In the genomic region with DNA sequence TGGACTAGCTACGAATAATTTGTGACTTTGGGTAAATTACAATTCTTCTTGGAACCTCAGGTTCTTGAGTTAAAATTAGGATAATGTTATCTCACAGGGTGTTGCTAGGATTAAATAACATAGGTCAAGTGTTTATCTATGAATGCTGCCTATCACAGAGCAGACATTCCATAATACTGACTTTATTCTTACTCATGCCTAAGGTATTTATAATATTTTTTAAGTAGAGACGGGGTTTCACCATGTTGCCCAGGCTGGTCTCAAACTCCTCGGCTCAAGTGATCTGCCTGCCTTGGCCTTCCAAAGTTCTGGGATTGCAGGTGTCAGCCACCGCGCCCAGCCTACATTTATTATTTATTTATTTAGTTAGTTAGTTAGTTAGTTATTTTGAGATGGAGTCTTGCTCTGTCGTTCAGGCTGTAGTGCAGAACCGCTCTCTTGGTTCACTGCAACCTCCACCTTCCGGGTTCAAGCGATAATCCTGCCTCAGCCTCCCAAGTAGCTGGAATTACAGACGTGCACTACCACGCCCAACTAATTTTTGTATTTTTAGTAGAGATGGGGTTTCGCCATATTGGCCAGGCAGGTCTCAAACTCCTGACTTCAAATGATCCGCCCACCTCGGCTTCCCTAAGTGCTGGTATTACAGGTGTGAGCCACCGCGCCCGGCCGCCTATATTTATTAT, we compare ENCODE assay signal across 6 cellular contexts. TPM values are rescaled to one million over a fixed set of nuclear protein-coding genes. Genes with fewer than 3 reads are reported as not detected.
DNase-seq lines count a peak whose midpoint lies in the region; ATAC-seq and TF ChIP-seq lines count a peak whose summit lies in the region.

No MANE protein-coding gene starts in this region.

- WGBS in HUES64 = 93% methylated on average over 16 of the region's 18 CpGs
- WGBS in ovary, 3 donors = 82 to 83% (median 83%) methylated on average over 18 of the region's 18 CpGs

- peaks cover 19% of the 10 kb centered on the region for H3K36me3 Mint-ChIP-seq in central memory CD8-positive, alpha-beta T cell (ENCODE audit: insufficient read depth)

- no peak for TF ChIP-seq EP300 in ovary (IDR thresholded peaks at IDR 0.05)

- H3K27me3 Mint-ChIP-seq in central memory CD8-positive, alpha-beta T cell = no peaks in the 10 kb centered on the region

- peak overlapping the region; percentile 99 for H3K27ac Mint-ChIP-seq in central memory CD8-positive, alpha-beta T cell (ENCODE audit: low read depth)

- TF ChIP-seq POLR2A in ovary (IDR thresholded peaks at IDR 0.05) = no peak

- peak overlapping the region; percentile 91 for H3K9ac ChIP-seq in HUES64 (ENCODE audit: low read depth, low read length)

- H3K4me3 ChIP-seq in HUES64 (ENCODE audit: low read length) (peak overlapping the region; percentile 70), ovary (peak overlapping the region; percentile 49)

- no peak for TF ChIP-seq CTCF in ovary (IDR thresholded peaks at IDR 0.05)

- intact Hi-C loops in ovary (cut with DNase I) = no loop called here

- peak overlapping the region; percentile 100 for H3K4me3 Mint-ChIP-seq in central memory CD8-positive, alpha-beta T cell

- H3K27me3 ChIP-seq in HUES64 (ENCODE audit: insufficient read depth, low read length) = no peaks in the 10 kb centered on the region
- no peaks in the 10 kb centered on the region for H3K27me3 ChIP-seq in ovary

- H3K9me3 ChIP-seq in HUES64 (ENCODE audit: insufficient read depth, low read depth, low read length) = no peaks in the 10 kb centered on the region
- H3K9me3 ChIP-seq in ovary = no peaks in the 10 kb centered on the region

- no peaks in the 10 kb centered on the region for H3K36me3 ChIP-seq in HUES64 (ENCODE audit: insufficient read depth, low read length)
- H3K36me3 ChIP-seq in ovary = no peaks in the 10 kb centered on the region

- H3K4me1 Mint-ChIP-seq in central memory CD8-positive, alpha-beta T cell = peaks cover 57% of the 10 kb centered on the region

- no peaks in the 10 kb centered on the region for H3K9me3 Mint-ChIP-seq in central memory CD8-positive, alpha-beta T cell

- H3K27ac ChIP-seq in HUES64 (ENCODE audit: low read depth, low read length) (peak overlapping the region; percentile 87), ovary (peak overlapping the region; percentile 85 to 87)

- no peak for ATAC-seq in central memory CD8-positive, alpha-beta T cell (replicated peaks; ENCODE audit: extremely low read depth, poor library complexity, severe bottlenecking)
- ATAC-seq in HG02970 (IDR thresholded peaks at IDR 0.05; ENCODE audit: low FRiP score, unreplicated experiment) = no peak

- H3K4me1 ChIP-seq in HUES64 (ENCODE audit: insufficient read depth, low read length) (peaks cover 9% of the 10 kb centered on the region; the same call in 1 of the 2 replicates), ovary (ENCODE audit: insufficient read depth) (peaks cover 6% of the 10 kb centered on the region)

- DNase-seq in central memory CD8-positive, alpha-beta T cell (ENCODE audit: low spot score in 2 of 2) = no peak
- no peak for DNase-seq in ovary
- DNase-seq in cerebellum (ENCODE audit: low spot score) = no peak
- DNase-seq in NCI-H510A (lab: John Stamatoyannopoulos, UW) = no peak

RNA-seq across cellular contexts. Expression of gene ZNF106, which starts 0.7 kb away (rescaled TPM):
- 24.4 TPM for polyA plus RNA-seq in HUES64 (2013, experiment 1 of 2)
- 25.7 TPM for polyA plus RNA-seq in HUES64 (2013, experiment 2 of 2)
- 10 to 100 TPM; 27.5 to 59.0 (median 43.4) TPM for total RNA-seq in ovary
- 10 to 100 TPM; 12.2 to 44.1 TPM for polyA plus RNA-seq in ovary
- 49.7 TPM for total RNA-seq in cerebellum

RNA-seq across cellular contexts. Expression of gene SNAP23, which starts 3.8 kb away (rescaled TPM):
- 47.6 TPM for polyA plus RNA-seq in HUES64 (2013, experiment 1 of 2)
- 47.5 TPM for polyA plus RNA-seq in HUES64 (2013, experiment 2 of 2)
- total RNA-seq in ovary = 10 to 100 TPM; 37.9 to 58.9 (median 53.0) TPM
- polyA plus RNA-seq in ovary = 10 to 100 TPM; 39.3 to 93.0 TPM
- 38.0 TPM for total RNA-seq in cerebellum

RNA-seq across cellular contexts. Expression of gene LRRC57, which starts 56.9 kb away (rescaled TPM):
- 9.4 TPM for polyA plus RNA-seq in HUES64 (2013, experiment 1 of 2)
- polyA plus RNA-seq in HUES64 (2013, experiment 2 of 2) = 10.0 TPM
- total RNA-seq in ovary (10 to 100 TPM; 13.2 to 28.7 (median 17.7) TPM), cerebellum (20.2 TPM)
- 10 to 100 TPM in 1 of 2 donors, 1 to 10 TPM in 1; 7.9 to 19.2 TPM for polyA plus RNA-seq in ovary

RNA-seq across cellular contexts. Expression of gene HAUS2, which starts 57.0 kb away (rescaled TPM):
- 23.0 TPM for polyA plus RNA-seq in HUES64 (2013, experiment 1 of 2)
- polyA plus RNA-seq in HUES64 (2013, experiment 2 of 2) = 24.5 TPM
- total RNA-seq in ovary (10 to 100 TPM; 11.1 to 22.9 (median 17.8) TPM), cerebellum (27.3 TPM)
- 10 to 100 TPM; 13.2 to 18.7 TPM for polyA plus RNA-seq in ovary
